ENCODE assay signal across 10 cellular contexts in the genomic region with DNA sequence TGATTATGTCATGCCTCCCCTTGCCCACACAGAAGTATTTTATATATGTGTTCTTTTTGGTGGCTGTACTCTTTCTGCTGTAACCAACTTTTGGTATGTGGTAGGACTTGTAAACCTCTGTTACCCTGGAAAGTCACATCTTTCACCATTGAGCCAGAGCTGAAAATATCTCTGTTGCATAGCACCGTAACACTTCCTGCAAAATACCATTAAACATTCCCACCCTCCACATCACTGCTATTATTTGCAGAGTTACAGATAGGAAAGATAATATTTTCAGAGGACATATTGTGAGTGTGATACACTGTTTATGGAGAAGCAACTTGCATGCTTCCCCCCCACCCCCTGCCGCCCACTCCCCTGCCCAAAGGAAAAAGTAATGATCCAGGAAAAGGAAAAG. TPM values are rescaled to one million over a fixed set of nuclear protein-coding genes. Genes with fewer than 3 reads are reported as not detected.
DNase-seq lines count a peak whose midpoint lies in the region; ATAC-seq and TF ChIP-seq lines count a peak whose summit lies in the region.
"Had no signal": no experiment of that assay in that cellular context is flagged by ENCODE, and none has a peak within 500 bp of the region (broad histone marks: within the 10 kb centered on the region; RNA-seq: fewer than 3 reads in every experiment).

No MANE protein-coding gene starts in this region.

- H3K4me1 ChIP-seq in osteoblast (ENCODE audit: insufficient read depth, low read length) = peaks cover 33% of the 10 kb centered on the region

- CTCF ChIA-PET in BJ (lab: Yijun Ruan, JAX) = interaction anchor here (1.0 to 1.6 kb wide), 3 partner anchors 10 to 45 kb away, joined by 3 read pairs; a partner anchor contains a TSS

- no peak for ATAC-seq in GM19395 (IDR thresholded peaks at IDR 0.05; ENCODE audit: unreplicated experiment)
- ATAC-seq in GM18868 (IDR thresholded peaks at IDR 0.05; ENCODE audit: unreplicated experiment) = no peak
- ATAC-seq in HG02763 (IDR thresholded peaks at IDR 0.05; ENCODE audit: unreplicated experiment) = no peak
- ATAC-seq: HCT116 had no signal

- TF ChIP-seq CTCF in BJ (IDR thresholded peaks at IDR 0.05; ENCODE audit: insufficient read depth, low read depth, low read length) (no peak), osteoblast (IDR thresholded peaks at IDR 0.05; ENCODE audit: extremely low read depth, low read depth, low read length) (no peak)

- peak overlapping the region; percentile 31 for H3K4me2 ChIP-seq in osteoblast (ENCODE audit: insufficient read depth, low read length)

- H2AFZ ChIP-seq in osteoblast (ENCODE audit: low read length) = no peak overlapping the region

- H3K4me3 ChIP-seq in BJ (ENCODE audit: low read depth, low read length) (no peak overlapping the region), osteoblast (ENCODE audit: insufficient read depth, low read length) (no peak overlapping the region)

- POLR2A ChIA-PET in BJ (lab: Charles Lee) = no interaction called here

- H3K9me3 ChIP-seq in osteoblast (ENCODE audit: low read depth, low read length) = no peaks in the 10 kb centered on the region

- DNase-seq in BJ (ENCODE audit: low read depth) (peak; percentile 82), M059J (ENCODE audit: low read depth) (peak; percentile 67), fibroblast of gingiva (ENCODE audit: low read depth) (peak; percentile 75), osteoblast (ENCODE audit: insufficient read length, low spot score, missing footprints) (peak; percentile 37), UCSD-AML1 (lab: John Stamatoyannopoulos, UW; ENCODE audit: unreplicated experiment) (no peak)
- DNase-seq: NCI-H1092 treated with DMSO at 0.1 percent for 48 hours had no signal

- H3K36me3 ChIP-seq in BJ (ENCODE audit: control insufficient read depth, insufficient read depth, low read length) (no peaks in the 10 kb centered on the region; the same call in 1 of the 2 replicates), osteoblast (ENCODE audit: insufficient read depth, low read length) (peaks cover 12% of the 10 kb centered on the region)

- H4K20me1 ChIP-seq in osteoblast (ENCODE audit: insufficient read depth, low read length) = peaks cover 28% of the 10 kb centered on the region

- peaks cover 83% of the 10 kb centered on the region for H3K79me2 ChIP-seq in osteoblast (ENCODE audit: insufficient read depth, low read length)

- peak overlapping the region; percentile 71 for H3K27ac ChIP-seq in osteoblast (ENCODE audit: low read depth, low read length)

- H3K27me3 ChIP-seq in BJ (ENCODE audit: control insufficient read depth, insufficient read depth, low read length) = no peaks in the 10 kb centered on the region
- H3K27me3 ChIP-seq in osteoblast (ENCODE audit: insufficient read depth, low read length) = no peaks in the 10 kb centered on the region

RNA-seq across cellular contexts. Expression of a gene that starts 44.8 kb away (rescaled TPM):
- 23.6 and 44.3 TPM in 2 replicates for polyA plus RNA-seq in BJ (2011; rRNA removed)
- 30.0 and 35.2 TPM in 2 replicates for polyA minus RNA-seq in BJ (2011; rRNA and poly(A)+ RNA removed)
- total RNA-seq in M059J (2014; rRNA removed; shearing (Covaris generic)) = 80.0 and 115 TPM in 2 replicates
- 53.2 and 56.6 TPM in 2 replicates for total RNA-seq in osteoblast
